Comparison of ENCODE assay signal across 8 cellular contexts in the genomic region with DNA sequence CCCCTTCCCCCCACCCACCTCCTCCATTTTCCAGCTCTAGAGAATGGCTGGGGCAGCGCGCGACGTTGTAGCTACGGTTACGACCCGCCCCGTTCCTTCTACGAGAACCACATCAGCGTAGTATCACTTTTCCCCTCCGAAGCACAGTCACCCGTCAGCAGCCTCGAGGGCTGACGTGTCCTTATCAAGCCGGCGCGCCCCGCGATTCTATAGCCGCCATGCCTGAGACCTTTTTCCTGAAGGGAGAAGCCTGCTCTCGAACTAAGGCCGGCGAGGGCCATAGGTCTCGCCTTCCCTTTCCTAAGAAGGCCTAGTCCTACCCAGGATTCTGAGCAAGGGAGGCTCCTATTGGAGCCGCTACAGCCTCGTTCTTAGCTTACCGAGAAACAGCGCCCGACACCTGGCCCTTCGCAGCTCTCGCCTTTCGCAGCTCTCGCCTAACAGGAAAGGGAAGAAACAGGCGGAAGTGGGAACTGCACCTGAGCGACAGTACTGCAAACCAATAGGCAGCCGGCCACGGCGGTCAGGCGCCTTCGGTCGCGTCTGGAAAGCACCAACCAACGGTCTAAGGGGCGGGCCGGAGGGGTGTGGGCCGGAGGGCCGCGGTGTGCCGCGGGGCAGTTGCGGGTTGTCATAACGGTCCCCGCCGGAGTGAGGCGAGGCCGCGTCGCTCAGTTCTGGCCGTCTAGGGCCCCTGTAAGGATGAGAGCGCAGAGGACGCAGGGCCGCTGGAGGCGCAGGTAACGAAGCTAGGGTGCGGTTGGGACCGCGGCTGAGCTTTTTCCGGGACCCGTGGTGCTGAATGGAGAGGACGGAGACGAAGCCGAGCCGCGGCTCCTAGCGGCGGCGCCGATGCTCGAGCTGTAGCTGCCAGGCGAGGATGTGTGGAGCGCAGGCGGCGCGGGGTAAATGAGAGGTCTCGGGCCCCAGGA. TPM values are rescaled to one million over a fixed set of nuclear protein-coding genes. Genes with fewer than 3 reads are reported as not detected.
DNase-seq lines count a peak whose midpoint lies in the region; ATAC-seq, FAIRE-seq and TF ChIP-seq lines count a peak whose summit lies in the region.

Gene MGAT2 (plus strand): TSS at position 618 of the 932 bp plus-strand sequence. CDS start 470 bp downstream, outside the sequence.
Gene RPL36AL (minus strand): TSS at position 445 of the 932 bp plus-strand sequence. CDS start 1,522 bp downstream, outside the sequence.

- TF ChIP-seq POLR2A in HepG2 (IDR thresholded peaks at IDR 0.05; ENCODE audit: insufficient read depth in 1 of 2, low read depth in 2 of 2, low read length in 2 of 2): peak; percentile 97 to 98

- DNase-seq in CD1c-positive myeloid dendritic cell (ENCODE audit: extremely low spot score) (peak; percentile 98), NCI-H748 (lab: John Stamatoyannopoulos, UW; ENCODE audit: unreplicated experiment) (peak; percentile 98), HepG2 (ENCODE audit: low spot score) (peak; percentile 95)
- peak; percentile 83 to 91 for DNase-seq in activated CD4-positive, alpha-beta T cell treated with anti-CD3 and anti-CD28 coated beads, Interleukin-2, amount 50 U/mL, for 24 hours (ENCODE audit: low read depth in 1 of 2, low spot score in 1 of 2)
- peak; percentile 94 for DNase-seq in stimulated activated CD4-positive, alpha-beta T cell treated with anti-CD3 and anti-CD28 coated beads, Interleukin-4, amount 100 ng/mL, for 1 hour

- peak within 1 kb of the TSS; percentile 99 for H3K4me3 Mint-ChIP-seq in dendritic cell treated with granulocyte-macrophage colony-stimulating factor and Interleukin-4, amounts not matched to agents 40 ng/mL and 50 ng/mL, for 4 days

- FAIRE-seq in HepG2 (lab: Jason Lieb, UNC): no peak

- TF ChIP-seq EP300 in HepG2 (IDR thresholded peaks at IDR 0.05; ENCODE audit: low read depth in 2 of 2, low read length in 2 of 2): peak in 1 of 2 experiments; percentile 57; a peak in 1 of 4 replicates
- TF ChIP-seq EP300 in HepG2 (CRISPR knock-in tag; IDR thresholded peaks at IDR 0.05; ENCODE audit: borderline replicate concordance): no peak

- H3K4me1 Mint-ChIP-seq in dendritic cell treated with granulocyte-macrophage colony-stimulating factor and Interleukin-4, amounts not matched to agents 40 ng/mL and 50 ng/mL, for 4 days (ENCODE audit: low read depth): peaks cover 27% of the 10 kb centered on the region

- peak; percentile 46 for TF ChIP-seq CTCF in HepG2 (CRISPR knock-in tag; IDR thresholded peaks at IDR 0.05)

- H3K4me3 ChIP-seq in HepG2 (replicated peaks in 1 of 3; ENCODE audit: insufficient read depth in 1 of 3, low read depth in 2 of 3, low read length in 3 of 3): peak within 1 kb of the TSS; percentile 81 to 92 (median 92)

- no TSS peak for BruUV-seq in HepG2 (replicated peaks; lab: Mats Ljungman, UMichigan)

- H3K27me3 Mint-ChIP-seq in dendritic cell treated with granulocyte-macrophage colony-stimulating factor and Interleukin-4, amounts not matched to agents 40 ng/mL and 50 ng/mL, for 4 days: no peaks in the 10 kb centered on the region

- WGBS in HepG2 (ENCODE audit: low lambda C conversion rate): under 1% methylated on average over 32 of the region's 85 CpGs

- POLR2A ChIA-PET in HepG2 (lab: Yijun Ruan, JAX): interaction anchor here (0.6 to 3.4 kb wide), 26 partner anchors 8 to 242 kb away, joined by 3 to 65 read pairs (median 6); partner anchors contain the start of genes DNAAF2, KLHDC2, LRR1 and NEMF

- intact Hi-C loops in dendritic cell treated with granulocyte-macrophage colony-stimulating factor and Interleukin-4, amounts not matched to agents 40 ng/mL and 50 ng/mL, for 4 days (cut with micrococcal nuclease): loop anchor here (1.0 to 2.0 kb wide), 2 partner anchors 14 to 21 kb away; partner anchors contain the start of gene DNAAF2
- intact Hi-C loops in HepG2 (cut with micrococcal nuclease; ENCODE audit: unreplicated experiment): loop anchor here (2.0 kb wide), 2 partner anchors 24 to 34 kb away; partner anchors contain the start of gene RPS29

- no peaks in the 10 kb centered on the region; a peak in 1 of 5 replicates for H3K27me3 ChIP-seq in HepG2 (ENCODE audit: control insufficient read depth in 1 of 2, insufficient read depth in 2 of 2, low read length in 2 of 2)

- H4K20me1 ChIP-seq in HepG2 (ENCODE audit: insufficient read depth, low read length): peaks cover 12% of the 10 kb centered on the region

- peak within 1 kb of the TSS; percentile 95 for H3K4me2 ChIP-seq in HepG2 (ENCODE audit: low read depth, low read length)

- H3K36me3 ChIP-seq in HepG2 (replicated peaks in 1 of 2; ENCODE audit: control insufficient read depth in 1 of 2, insufficient read depth in 2 of 2, low read length in 2 of 2): peaks cover 0 to 14% of the 10 kb centered on the region in 2 experiments; a peak in 2 of 5 replicates

- H3K27ac ChIP-seq in HepG2 (ENCODE audit: extremely low read length, insufficient read depth, low read length): peak within 1 kb of the TSS; percentile 94

- TF ChIP-seq RAD21 in HepG2 (CRISPR knock-in tag; IDR thresholded peaks at IDR 0.05): peak; percentile 63

- H2AFZ ChIP-seq in HepG2 (ENCODE audit: low read length): no peak within 1 kb of the TSS

- ATAC-seq in GM19372 (IDR thresholded peaks at IDR 0.05; ENCODE audit: low read depth, unreplicated experiment) (peak; percentile 95), HG03558 (IDR thresholded peaks at IDR 0.05; ENCODE audit: extremely low read depth, unreplicated experiment) (peak; percentile 88), HepG2 (peak; percentile 97)

- H3K9me3 Mint-ChIP-seq in dendritic cell treated with granulocyte-macrophage colony-stimulating factor and Interleukin-4, amounts not matched to agents 40 ng/mL and 50 ng/mL, for 4 days: no peaks in the 10 kb centered on the region

- in situ Hi-C loops in HepG2 (cut with HindIII; ENCODE audit: extremely low pct_ligation_motif_present, low pct_unique_long_range_greater_than_20kb): no loop called here

- peaks cover 62% of the 10 kb centered on the region for H3K4me1 ChIP-seq in HepG2 (ENCODE audit: insufficient read depth, low read length)

- peak within 1 kb of the TSS; percentile 100 for H3K27ac Mint-ChIP-seq in dendritic cell treated with granulocyte-macrophage colony-stimulating factor and Interleukin-4, amounts not matched to agents 40 ng/mL and 50 ng/mL, for 4 days

- H3K36me3 Mint-ChIP-seq in dendritic cell treated with granulocyte-macrophage colony-stimulating factor and Interleukin-4, amounts not matched to agents 40 ng/mL and 50 ng/mL, for 4 days (ENCODE audit: low read depth): peaks cover 72% of the 10 kb centered on the region

- peaks cover 58% of the 10 kb centered on the region for H3K79me2 ChIP-seq in HepG2 (ENCODE audit: insufficient read depth, low read length)

- peak within 1 kb of the TSS; percentile 96 for H3K9ac ChIP-seq in HepG2 (ENCODE audit: insufficient read depth, low read depth, low read length)

- CTCF ChIA-PET in HepG2 (lab: Yijun Ruan, JAX; ENCODE audit: low intra/inter-chr PET ratio, low total read pairs): interaction anchor here (1.0 kb wide), 1 partner anchor 14 kb away, joined by 3 read pairs; no protein-coding TSS in a partner anchor

- no peaks in the 10 kb centered on the region for H3K9me3 ChIP-seq in HepG2 (ENCODE audit: low read length)

RNA-seq across cellular contexts. Expression of gene MGAT2, which starts in this region (rescaled TPM):
- total RNA-seq in HepG2 (2016; rRNA removed; fragmentation: Illumina TruSeq; extraction: Trizol): 47.2 and 51.9 TPM in 2 replicates
- 11.1 and 14.0 TPM in 2 replicates for total RNA-seq in HepG2 (2016; cell fraction: cytosol; rRNA removed; fragmentation: Illumina TruSeq; extraction: Trizol; ENCODE audit: low read depth)
- total RNA-seq in HepG2 (2016; cell fraction: insoluble cytoplasmic fraction; rRNA removed; fragmentation: Illumina TruSeq; extraction: Trizol): 50.9 and 51.9 TPM in 2 replicates
- 47.8 and 48.8 TPM in 2 replicates for total RNA-seq in HepG2 (2016; cell fraction: membrane; rRNA removed; fragmentation: Illumina TruSeq; extraction: Trizol)
- 35.6 and 35.7 TPM in 2 replicates for total RNA-seq in HepG2 (2016; cell fraction: nucleus; rRNA removed; fragmentation: Illumina TruSeq; extraction: Trizol)
- polyA plus RNA-seq in HepG2 (2011; rRNA removed): 12.4 and 12.9 TPM in 2 replicates
- 11.6 and 13.5 TPM in 2 replicates for polyA plus RNA-seq in HepG2 (2011; cell fraction: cytosol; rRNA removed)
- polyA plus RNA-seq in HepG2 (2011; cell fraction: nucleus; rRNA removed): 4.6 and 5.3 TPM in 2 replicates
- 4.2 and 5.5 TPM in 2 replicates for polyA plus RNA-seq in HepG2 (2012)
- 9.6 and 11.4 TPM in 2 replicates for polyA plus RNA-seq in HepG2 (2016; cell fraction: cytosol; fragmentation: Illumina TruSeq; extraction: Trizol; ENCODE audit: low read depth)
- polyA plus RNA-seq in HepG2 (2016; cell fraction: insoluble cytoplasmic fraction; fragmentation: Illumina TruSeq; extraction: Trizol; ENCODE audit: low read depth): 42.7 and 53.6 TPM in 2 replicates
- polyA plus RNA-seq in HepG2 (2016; cell fraction: membrane; fragmentation: Illumina TruSeq; extraction: Trizol; ENCODE audit: low read depth): 30.4 and 34.7 TPM in 2 replicates
- polyA plus RNA-seq in HepG2 (2016; cell fraction: nucleus; fragmentation: Illumina TruSeq; extraction: Trizol; ENCODE audit: insufficient read depth, low read depth): 41.5 and 42.4 TPM in 2 replicates
- 13.7 and 21.0 TPM in 2 replicates for polyA minus RNA-seq in HepG2 (2011; rRNA and poly(A)+ RNA removed; ENCODE audit: low replicate concordance)
- polyA minus RNA-seq in HepG2 (2011; cell fraction: cytosol; rRNA and poly(A)+ RNA removed): 14.9 and 15.9 TPM in 2 replicates
- polyA minus RNA-seq in HepG2 (2011; cell fraction: nucleus; rRNA and poly(A)+ RNA removed): 10.3 and 10.8 TPM in 2 replicates

RNA-seq across cellular contexts. Expression of gene RPL36AL, which starts in this region (rescaled TPM):
- 294 and 383 TPM in 2 replicates for total RNA-seq in HepG2 (2016; rRNA removed; fragmentation: Illumina TruSeq; extraction: Trizol)
- 88.6 and 90.1 TPM in 2 replicates for total RNA-seq in HepG2 (2016; cell fraction: cytosol; rRNA removed; fragmentation: Illumina TruSeq; extraction: Trizol; ENCODE audit: low read depth)
- total RNA-seq in HepG2 (2016; cell fraction: insoluble cytoplasmic fraction; rRNA removed; fragmentation: Illumina TruSeq; extraction: Trizol): 283 and 392 TPM in 2 replicates
- 101 and 102 TPM in 2 replicates for total RNA-seq in HepG2 (2016; cell fraction: membrane; rRNA removed; fragmentation: Illumina TruSeq; extraction: Trizol)
- 94.7 and 104 TPM in 2 replicates for total RNA-seq in HepG2 (2016; cell fraction: nucleus; rRNA removed; fragmentation: Illumina TruSeq; extraction: Trizol)
- polyA plus RNA-seq in HepG2 (2011; rRNA removed): 84.2 and 90.0 TPM in 2 replicates
- polyA plus RNA-seq in HepG2 (2011; cell fraction: cytosol; rRNA removed): 86.6 and 126 TPM in 2 replicates
- polyA plus RNA-seq in HepG2 (2011; cell fraction: nucleus; rRNA removed): 25.3 and 33.1 TPM in 2 replicates
- 175 and 257 TPM in 2 replicates for polyA plus RNA-seq in HepG2 (2012)
- polyA plus RNA-seq in HepG2 (2016; cell fraction: cytosol; fragmentation: Illumina TruSeq; extraction: Trizol; ENCODE audit: low read depth): 98.6 and 103 TPM in 2 replicates
- polyA plus RNA-seq in HepG2 (2016; cell fraction: insoluble cytoplasmic fraction; fragmentation: Illumina TruSeq; extraction: Trizol; ENCODE audit: low read depth): 442 and 461 TPM in 2 replicates
- 108 and 109 TPM in 2 replicates for polyA plus RNA-seq in HepG2 (2016; cell fraction: membrane; fragmentation: Illumina TruSeq; extraction: Trizol; ENCODE audit: low read depth)
- polyA plus RNA-seq in HepG2 (2016; cell fraction: nucleus; fragmentation: Illumina TruSeq; extraction: Trizol; ENCODE audit: insufficient read depth, low read depth): 176 and 178 TPM in 2 replicates
- polyA minus RNA-seq in HepG2 (2011; rRNA and poly(A)+ RNA removed; ENCODE audit: low replicate concordance): 4.9 and 21.4 TPM in 2 replicates
- polyA minus RNA-seq in HepG2 (2011; cell fraction: cytosol; rRNA and poly(A)+ RNA removed): 35.3 and 38.6 TPM in 2 replicates
- 19.6 and 28.7 TPM in 2 replicates for polyA minus RNA-seq in HepG2 (2011; cell fraction: nucleus; rRNA and poly(A)+ RNA removed)

Comparison
In these comparisons a context has a peak if more than half of its experiments do, and no peak if none do; other contexts are left out.
1. Peak in every context shown above with its lines: DNase-seq, ATAC-seq, H3K4me3 ChIP-seq and H3K27ac ChIP-seq.